1 cellular context compared by ENCODE assay signal in genomic region chr3:14126017-14126902, GRCh38.
TF ChIP-seq lines count a peak whose summit lies in the region.

No MANE protein-coding gene starts in this region.

TF ChIP-seq in SK-N-SH, 30 proteins besides CTCF, POLR2A, EP300 and RAD21 (continued from another document):
- no peak for TF ChIP-seq TAF1 (IDR thresholded peaks at IDR 0.05; ENCODE audit: borderline replicate concordance, low read depth, low read length)
- TF ChIP-seq MAX (IDR thresholded peaks at IDR 0.05; ENCODE audit: low read depth) = no peak
- TF ChIP-seq NFIC (IDR thresholded peaks at IDR 0.05; ENCODE audit: borderline replicate concordance) = no peak
- no peak for TF ChIP-seq RXRA (IDR thresholded peaks at IDR 0.05; ENCODE audit: borderline replicate concordance, low read depth)
- TF ChIP-seq, protein P1, sequence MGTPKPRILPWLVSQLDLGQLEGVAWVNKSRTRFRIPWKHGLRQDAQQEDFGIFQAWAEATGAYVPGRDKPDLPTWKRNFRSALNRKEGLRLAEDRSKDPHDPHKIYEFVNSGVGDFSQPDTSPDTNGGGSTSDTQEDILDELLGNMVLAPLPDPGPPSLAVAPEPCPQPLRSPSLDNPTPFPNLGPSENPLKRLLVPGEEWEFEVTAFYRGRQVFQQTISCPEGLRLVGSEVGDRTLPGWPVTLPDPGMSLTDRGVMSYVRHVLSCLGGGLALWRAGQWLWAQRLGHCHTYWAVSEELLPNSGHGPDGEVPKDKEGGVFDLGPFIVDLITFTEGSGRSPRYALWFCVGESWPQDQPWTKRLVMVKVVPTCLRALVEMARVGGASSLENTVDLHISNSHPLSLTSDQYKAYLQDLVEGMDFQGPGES (IDR thresholded peaks at IDR 0.05; ENCODE audit: low read depth, low read length) = no peak
- no peak for TF ChIP-seq POLR2AphosphoS5 (IDR thresholded peaks at IDR 0.05; ENCODE audit: low read depth, low read length)
- TF ChIP-seq SIN3A (IDR thresholded peaks at IDR 0.05; ENCODE audit: borderline replicate concordance, low read depth, low read length) = no peak
- TF ChIP-seq JUND (IDR thresholded peaks at IDR 0.05) = no peak
- no peak for TF ChIP-seq CHD2 (IDR thresholded peaks at IDR 0.05; ENCODE audit: low read length, partially characterized antibody)
